Comparison of ENCODE assay signal across 8 cellular contexts in genomic region chr11:87352759-87353707, GRCh38.
DNase-seq lines count a peak whose midpoint lies in the region; ATAC-seq and TF ChIP-seq lines count a peak whose summit lies in the region.

No MANE protein-coding gene starts in this region.

- H3K79me2 ChIP-seq in PC-3 (ENCODE audit: low read length) (no peaks in the 10 kb centered on the region), fibroblast of lung (ENCODE audit: control insufficient read depth, insufficient read depth, low read length) (no peaks in the 10 kb centered on the region), neural progenitor cell (ENCODE audit: low read depth) (no peaks in the 10 kb centered on the region)

- H3K4me2 ChIP-seq in PC-3 (ENCODE audit: low read length), result peak overlapping the region; percentile 78
- H3K4me2 ChIP-seq in fibroblast of lung (ENCODE audit: extremely low read depth, insufficient read depth, low read length), result peak overlapping the region; percentile 71
- peak overlapping the region; percentile 33 for H3K4me2 ChIP-seq in neural progenitor cell

- H3K9me3 Mint-ChIP-seq in activated T-cell treated with anti-CD3 and anti-CD28 coated beads, Interleukin-2, amount 50 U/mL, for 24 hours, result no peaks in the 10 kb centered on the region
- H3K9me3 Mint-ChIP-seq in neural progenitor cell, result no peaks in the 10 kb centered on the region

- peak; percentile 90 for DNase-seq in DMS53 treated with DMSO at 0.1 percent for 48 hours (lab: John Stamatoyannopoulos, UW; ENCODE audit: unreplicated experiment)
- peak; percentile 90 for DNase-seq in HT-29 (ENCODE audit: low spot score)
- peak; percentile 96 for DNase-seq in PC-3
- DNase-seq in activated T-cell treated with anti-CD3 and anti-CD28 coated beads, Interleukin-2, amount 50 U/mL, for 24 hours, result peak; percentile 92
- peak; percentile 69 to 77 for DNase-seq in fibroblast of lung (ENCODE audit: low read depth in 2 of 2)
- DNase-seq in neural progenitor cell (ENCODE audit: low spot score), result peak; percentile 89
- peak; percentile 74 for DNase-seq in stromal cell of bone marrow (ENCODE audit: low read depth)

- H3K4me1 Mint-ChIP-seq in activated T-cell treated with anti-CD3 and anti-CD28 coated beads, Interleukin-2, amount 50 U/mL, for 24 hours (ENCODE audit: low read depth), result peaks cover 9% of the 10 kb centered on the region
- H3K4me1 Mint-ChIP-seq in neural progenitor cell, result no peaks in the 10 kb centered on the region

- H2AFZ ChIP-seq in PC-3 (ENCODE audit: low read length) (peak overlapping the region; percentile 68), fibroblast of lung (ENCODE audit: low read length) (no peak overlapping the region), neural progenitor cell (replicated peaks) (no peak overlapping the region)

- H3K4me3 ChIP-seq in PC-3 (ENCODE audit: low read length) (peak overlapping the region; percentile 52), fibroblast of lung (replicated peaks in 1 of 4; ENCODE audit: control extremely low read depth in 1 of 4, insufficient read depth in 1 of 4, low read depth in 3 of 4, low read length in 4 of 4) (no peak overlapping the region), neural progenitor cell (no peak overlapping the region)

- intact Hi-C loops in PC-3 (cut with micrococcal nuclease), result loop anchor here (1.0 to 10.0 kb wide), 6 partner anchors 68 to 1532 kb away; no protein-coding TSS in a partner anchor

- no TSS peak for BruUV-seq in PC-3 (replicated peaks; lab: Mats Ljungman, UMichigan)

- CTCF ChIA-PET in PC-3 (lab: Charles Lee), result interaction anchor here (0.8 to 1.5 kb wide), 2 partner anchors 68 to 111 kb away, joined by 4 to 8 read pairs; no protein-coding TSS in a partner anchor

- no peak overlapping the region for H3K27ac Mint-ChIP-seq in activated T-cell treated with anti-CD3 and anti-CD28 coated beads, Interleukin-2, amount 50 U/mL, for 24 hours
- no peak overlapping the region for H3K27ac Mint-ChIP-seq in neural progenitor cell

- H3K9me3 ChIP-seq in PC-3 (ENCODE audit: low read length), result no peaks in the 10 kb centered on the region
- no peaks in the 10 kb centered on the region for H3K9me3 ChIP-seq in fibroblast of lung (ENCODE audit: control insufficient read depth, insufficient read depth, low read depth, low read length)
- H3K9me3 ChIP-seq in neural progenitor cell (ENCODE audit: low read depth), result no peaks in the 10 kb centered on the region

- H3K36me3 Mint-ChIP-seq in activated T-cell treated with anti-CD3 and anti-CD28 coated beads, Interleukin-2, amount 50 U/mL, for 24 hours (ENCODE audit: low read depth), result no peaks in the 10 kb centered on the region
- H3K36me3 Mint-ChIP-seq in neural progenitor cell, result peaks cover 1% of the 10 kb centered on the region

- H3K36me3 ChIP-seq in PC-3 (ENCODE audit: low read depth, low read length), result no peaks in the 10 kb centered on the region
- H3K36me3 ChIP-seq in fibroblast of lung (ENCODE audit: control insufficient read depth, insufficient read depth, low read length), result no peaks in the 10 kb centered on the region
- no peaks in the 10 kb centered on the region for H3K36me3 ChIP-seq in neural progenitor cell

- no peaks in the 10 kb centered on the region for H3K27me3 ChIP-seq in PC-3 (ENCODE audit: low read length)
- no peaks in the 10 kb centered on the region for H3K27me3 ChIP-seq in fibroblast of lung (ENCODE audit: control insufficient read depth, insufficient read depth, low read length)
- no peaks in the 10 kb centered on the region for H3K27me3 ChIP-seq in neural progenitor cell

- H3K27ac ChIP-seq in PC-3 (ENCODE audit: low read length), result peak overlapping the region; percentile 16; the same call in 1 of the 2 replicates
- no peak overlapping the region for H3K27ac ChIP-seq in fibroblast of lung (ENCODE audit: insufficient read depth, low read length)
- no peak overlapping the region for H3K27ac ChIP-seq in neural progenitor cell

- no peaks in the 10 kb centered on the region for H3K9me2 ChIP-seq in PC-3 (replicated peaks; ENCODE audit: low read length)

- H3K9ac ChIP-seq in PC-3 (ENCODE audit: low read length), result no peak overlapping the region
- H3K9ac ChIP-seq in fibroblast of lung (ENCODE audit: insufficient read depth, low read length), result no peak overlapping the region
- H3K9ac ChIP-seq in neural progenitor cell, result no peak overlapping the region

- peaks cover 13% of the 10 kb centered on the region for H3K27me3 Mint-ChIP-seq in activated T-cell treated with anti-CD3 and anti-CD28 coated beads, Interleukin-2, amount 50 U/mL, for 24 hours
- H3K27me3 Mint-ChIP-seq in neural progenitor cell (ENCODE audit: insufficient read depth, low read depth), result peaks cover 6% of the 10 kb centered on the region

- no peaks in the 10 kb centered on the region for H4K20me1 ChIP-seq in PC-3 (ENCODE audit: low read length)
- H4K20me1 ChIP-seq in fibroblast of lung (ENCODE audit: control insufficient read depth, extremely low read depth, insufficient read depth, low read length), result no peaks in the 10 kb centered on the region
- no peaks in the 10 kb centered on the region for H4K20me1 ChIP-seq in neural progenitor cell (ENCODE audit: low read depth)

- H3F3A ChIP-seq in PC-3 (ENCODE audit: low read length, unreplicated experiment) (no peaks in the 10 kb centered on the region), neural progenitor cell (ENCODE audit: low read depth) (no peaks in the 10 kb centered on the region)

- H3K4me3 Mint-ChIP-seq in activated T-cell treated with anti-CD3 and anti-CD28 coated beads, Interleukin-2, amount 50 U/mL, for 24 hours, result peak overlapping the region; percentile 25
- no peak overlapping the region for H3K4me3 Mint-ChIP-seq in neural progenitor cell

- H3K4me1 ChIP-seq in PC-3 (ENCODE audit: insufficient read depth, low read length) (peaks cover 29% of the 10 kb centered on the region), fibroblast of lung (ENCODE audit: control insufficient read depth, extremely low read depth, insufficient read depth, low read length) (peaks cover 6% of the 10 kb centered on the region), neural progenitor cell (no peaks in the 10 kb centered on the region)

- TF ChIP-seq CTCF in PC-3 (conservative IDR thresholded peaks at IDR 0.05; ENCODE audit: low read depth, low read length) (peak; percentile 99), fibroblast of lung (conservative IDR thresholded peaks at IDR 0.05 in 1 of 2, IDR thresholded peaks at IDR 0.05 in 1 of 2; ENCODE audit: low read depth in 1 of 2, low read length in 2 of 2) (peak; percentile 98 to 99), neural progenitor cell (IDR thresholded peaks at IDR 0.05) (peak; percentile 95)

- POLR2A ChIA-PET in PC-3 (lab: Charles Lee; ENCODE audit: unreplicated experiment), result no interaction called here

- ATAC-seq in GM21447 (IDR thresholded peaks at IDR 0.05; ENCODE audit: unreplicated experiment) (peak; percentile 97), PC-3 (peak; percentile 87)
